11 cellular contexts compared by ENCODE assay signal in genomic region chr4:2928242-2929155, GRCh38. TPM values are rescaled to one million over a fixed set of nuclear protein-coding genes. Genes with fewer than 3 reads are reported as not detected.
DNase-seq lines count a peak whose midpoint lies in the region; ATAC-seq and TF ChIP-seq lines count a peak whose summit lies in the region.
"Had no signal": no experiment of that assay in that cellular context is flagged by ENCODE, and none has a peak within 500 bp of the region (broad histone marks: within the 10 kb centered on the region; RNA-seq: fewer than 3 reads in every experiment).

No MANE protein-coding gene starts in this region.

- peaks cover 74% of the 10 kb centered on the region for H3K36me3 ChIP-seq in upper lobe of right lung

- TF ChIP-seq CTCF in mesothelial cell of epicardium (IDR thresholded peaks at IDR 0.05; ENCODE audit: unreplicated experiment) (no peak), upper lobe of right lung (IDR thresholded peaks at IDR 0.05) (no peak)

- no peaks in the 10 kb centered on the region for H3K9me3 Mint-ChIP-seq in activated T-helper 1 cell treated with anti-CD3 and anti-CD28 coated beads, Interleukin-12 subunit alpha, Interleukin-12 subunit beta, Interleukin-2, Interleukin-4 antibody, amounts not matched to agents 30 ng/mL and 10 ng/mL and 1 ng/mL, durations not matched to agents 14 hours and 24 hours and 36 hours
- H3K9me3 Mint-ChIP-seq in mesothelial cell of epicardium: no peaks in the 10 kb centered on the region

- H3K4me3 ChIP-seq in upper lobe of right lung: no peak overlapping the region

- intact Hi-C loops in cardiac septum (cut with DNase I): no loop called here
- intact Hi-C loops in left cardiac atrium (cut with DNase I): no loop called here
- intact Hi-C loops in activated T-helper 1 cell treated with anti-CD3 and anti-CD28 coated beads, Interleukin-12 subunit alpha, Interleukin-12 subunit beta, Interleukin-2, Interleukin-4 antibody, amounts not matched to agents 30 ng/mL and 10 ng/mL and 1 ng/mL, durations not matched to agents 14 hours and 24 hours and 36 hours (cut with micrococcal nuclease): no loop called here
- intact Hi-C loops in upper lobe of right lung (cut with DNase I): loop anchor here (10.0 kb wide), 1 partner anchor 164 kb away; no protein-coding TSS in a partner anchor

- H3K27ac ChIP-seq in upper lobe of right lung: peak overlapping the region; percentile 83
- H3K27ac ChIP-seq: parathyroid adenoma had no signal

- DNase-seq in cardiac septum (ENCODE audit: low spot score): peak; percentile 59
- DNase-seq in left cardiac atrium: no peak
- DNase-seq in activated T-helper 1 cell treated with anti-CD3 and anti-CD28 coated beads, Interleukin-12 subunit alpha, Interleukin-12 subunit beta, Interleukin-2, Interleukin-4 antibody, amounts not matched to agents 30 ng/mL and 10 ng/mL and 1 ng/mL, durations not matched to agents 14 hours and 24 hours and 36 hours (ENCODE audit: low spot score): no peak
- DNase-seq in mesothelial cell of epicardium (ENCODE audit: low spot score in 2 of 2, unreplicated experiment in 2 of 2): peak in 1 of 2 experiments; percentile 12
- peak; percentile 67 for DNase-seq in upper lobe of right lung
- DNase-seq in GM03348 (ENCODE audit: low spot score): no peak
- DNase-seq in NCI-H774 (lab: John Stamatoyannopoulos, UW): no peak
- DNase-seq: NCI-H1105; stimulated activated CD4-positive, alpha-beta T cell treated with anti-CD3 and anti-CD28 coated beads, Interleukin-4, amount 100 ng/mL, for 1 hour had no signal

- no peaks in the 10 kb centered on the region for H3K27me3 ChIP-seq in upper lobe of right lung

- no peak overlapping the region for H3K4me3 Mint-ChIP-seq in activated T-helper 1 cell treated with anti-CD3 and anti-CD28 coated beads, Interleukin-12 subunit alpha, Interleukin-12 subunit beta, Interleukin-2, Interleukin-4 antibody, amounts not matched to agents 30 ng/mL and 10 ng/mL and 1 ng/mL, durations not matched to agents 14 hours and 24 hours and 36 hours
- H3K4me3 Mint-ChIP-seq in mesothelial cell of epicardium: no peak overlapping the region

- no peaks in the 10 kb centered on the region for H3K27me3 Mint-ChIP-seq in activated T-helper 1 cell treated with anti-CD3 and anti-CD28 coated beads, Interleukin-12 subunit alpha, Interleukin-12 subunit beta, Interleukin-2, Interleukin-4 antibody, amounts not matched to agents 30 ng/mL and 10 ng/mL and 1 ng/mL, durations not matched to agents 14 hours and 24 hours and 36 hours (ENCODE audit: insufficient read depth)
- no peaks in the 10 kb centered on the region for H3K27me3 Mint-ChIP-seq in mesothelial cell of epicardium (ENCODE audit: low read depth)

- peaks cover 31% of the 10 kb centered on the region for H3K36me3 Mint-ChIP-seq in activated T-helper 1 cell treated with anti-CD3 and anti-CD28 coated beads, Interleukin-12 subunit alpha, Interleukin-12 subunit beta, Interleukin-2, Interleukin-4 antibody, amounts not matched to agents 30 ng/mL and 10 ng/mL and 1 ng/mL, durations not matched to agents 14 hours and 24 hours and 36 hours (ENCODE audit: low read depth)
- peaks cover 23% of the 10 kb centered on the region for H3K36me3 Mint-ChIP-seq in mesothelial cell of epicardium

- H3K27ac Mint-ChIP-seq in activated T-helper 1 cell treated with anti-CD3 and anti-CD28 coated beads, Interleukin-12 subunit alpha, Interleukin-12 subunit beta, Interleukin-2, Interleukin-4 antibody, amounts not matched to agents 30 ng/mL and 10 ng/mL and 1 ng/mL, durations not matched to agents 14 hours and 24 hours and 36 hours: peak overlapping the region; percentile 71
- peak overlapping the region; percentile 71 for H3K27ac Mint-ChIP-seq in mesothelial cell of epicardium

- ATAC-seq in left cardiac atrium (no peak), upper lobe of right lung (peak; percentile 4), GM18498 (IDR thresholded peaks at IDR 0.05; ENCODE audit: unreplicated experiment) (no peak)

- H3K4me1 Mint-ChIP-seq in activated T-helper 1 cell treated with anti-CD3 and anti-CD28 coated beads, Interleukin-12 subunit alpha, Interleukin-12 subunit beta, Interleukin-2, Interleukin-4 antibody, amounts not matched to agents 30 ng/mL and 10 ng/mL and 1 ng/mL, durations not matched to agents 14 hours and 24 hours and 36 hours (ENCODE audit: low read depth): peaks cover 21% of the 10 kb centered on the region
- peaks cover 7% of the 10 kb centered on the region for H3K4me1 Mint-ChIP-seq in mesothelial cell of epicardium

- no peaks in the 10 kb centered on the region for H3K9me3 ChIP-seq in upper lobe of right lung

- H3K4me1 ChIP-seq in upper lobe of right lung: peaks cover 38% of the 10 kb centered on the region
- H3K4me1 ChIP-seq: parathyroid adenoma had no signal

RNA-seq across cellular contexts. Expression of gene NOP14, which starts 34.7 kb away (rescaled TPM):
- total RNA-seq in cardiac septum (16.1 TPM), left cardiac atrium (10 to 100 TPM; 14.4 to 22.9 TPM), mesothelial cell of epicardium (27.3 to 30.5 TPM (median 28.5 TPM) in 3 replicates), upper lobe of right lung (21.4 TPM)
- total RNA-seq in activated T-helper 1 cell treated with anti-CD3 and anti-CD28 coated beads, Interleukin-12 subunit alpha, Interleukin-12 subunit beta, Interleukin-2, Interleukin-4 antibody, amounts not matched to agents 30 ng/mL and 10 ng/mL and 1 ng/mL, durations not matched to agents 14 hours and 24 hours and 36 hours: 140 and 142 TPM in 2 replicates

RNA-seq across cellular contexts. Expression of gene GRK4, which starts 34.9 kb away (rescaled TPM):
- 13.5 TPM for total RNA-seq in cardiac septum
- total RNA-seq in left cardiac atrium: 10 to 100 TPM in 1 of 2 donors, 1 to 10 TPM in 1; 8.5 to 11.5 TPM
- 4.4 and 4.5 TPM in 2 replicates for total RNA-seq in activated T-helper 1 cell treated with anti-CD3 and anti-CD28 coated beads, Interleukin-12 subunit alpha, Interleukin-12 subunit beta, Interleukin-2, Interleukin-4 antibody, amounts not matched to agents 30 ng/mL and 10 ng/mL and 1 ng/mL, durations not matched to agents 14 hours and 24 hours and 36 hours
- 16.2 to 18.4 TPM (median 18.3 TPM) in 3 replicates for total RNA-seq in mesothelial cell of epicardium
- total RNA-seq in upper lobe of right lung: 8.0 TPM

Comparison
In these comparisons a context has a peak if more than half of its experiments do, and no peak if none do; other contexts are left out.
1. DNase-seq: peak in cardiac septum (single experiment) and upper lobe of right lung (single experiment); none in left cardiac atrium (single experiment), activated T-helper 1 cell treated with anti-CD3 and anti-CD28 coated beads, Interleukin-12 subunit alpha, Interleukin-12 subunit beta, Interleukin-2, Interleukin-4 antibody, amounts not matched to agents 30 ng/mL and 10 ng/mL and 1 ng/mL, durations not matched to agents 14 hours and 24 hours and 36 hours (single experiment), GM03348 (single experiment) and NCI-H774 (single experiment).